8 cellular contexts compared by ENCODE assay signal in the genomic region with DNA sequence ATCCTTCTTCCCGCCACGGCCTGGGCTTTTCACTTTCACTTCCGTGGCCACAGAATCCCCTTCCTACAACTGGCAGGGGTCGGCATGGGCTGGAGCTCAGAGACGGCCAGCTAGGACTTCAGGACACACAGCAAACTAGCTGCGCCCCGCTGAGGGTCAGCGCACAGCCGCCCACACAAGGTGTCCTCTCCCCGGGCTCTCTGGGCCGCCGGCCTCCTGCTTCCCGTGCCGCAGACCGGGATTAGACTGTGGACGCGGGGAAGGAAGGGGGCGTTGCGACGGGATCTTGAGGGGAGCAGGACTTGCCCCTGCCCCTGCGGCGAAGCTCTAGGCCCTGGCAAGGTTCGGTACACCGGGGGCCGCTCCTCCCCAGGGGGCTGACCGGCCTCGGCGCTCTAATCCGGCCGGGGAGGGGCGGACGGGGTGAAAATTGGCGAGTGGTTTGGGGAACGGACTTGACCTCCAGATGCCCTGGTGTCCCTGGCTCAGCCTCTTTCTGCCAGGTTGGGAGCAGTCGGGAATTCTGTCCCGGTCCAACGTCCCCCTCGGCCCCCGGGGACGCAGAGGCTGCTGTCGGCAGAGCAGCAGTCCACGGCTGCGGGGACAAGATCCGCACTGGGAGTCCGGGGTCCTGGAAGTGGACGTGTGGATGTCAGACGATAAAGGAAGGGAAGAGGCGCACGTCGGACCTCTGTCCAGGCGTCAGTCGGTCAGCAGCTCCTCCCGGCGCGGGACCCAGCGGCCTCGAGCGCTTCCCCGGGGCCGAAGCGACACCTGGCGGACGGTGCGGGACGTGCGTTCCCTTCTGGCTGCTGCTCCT. TPM values are rescaled to one million over a fixed set of nuclear protein-coding genes. Genes with fewer than 3 reads are reported as not detected.
A peak's percentile ranks its signal among the peaks of the same experiment; 100 is the strongest.
DNase-seq lines count a peak whose midpoint lies in the region; ATAC-seq and TF ChIP-seq lines count a peak whose summit lies in the region.

No MANE protein-coding gene starts in this region.

- peak; percentile 73 for ATAC-seq in CD4-positive, CD25-positive, alpha-beta regulatory T cell (ENCODE audit: low read depth in 2 of 2)
- peak; percentile 69 for ATAC-seq in GM21723 (IDR thresholded peaks at IDR 0.05; ENCODE audit: unreplicated experiment)
- no peak for ATAC-seq in central memory CD8-positive, alpha-beta T cell (replicated peaks; ENCODE audit: extremely low read depth, poor library complexity, severe bottlenecking)
- ATAC-seq in HG03378 (IDR thresholded peaks at IDR 0.05; ENCODE audit: unreplicated experiment) = no peak

- H3K27me3 Mint-ChIP-seq in CD4-positive, CD25-positive, alpha-beta regulatory T cell = peaks cover 64% of the 10 kb centered on the region
- H3K27me3 Mint-ChIP-seq in central memory CD8-positive, alpha-beta T cell = peaks cover 72% of the 10 kb centered on the region

- H3K9me3 ChIP-seq in CD4-positive, CD25-positive, alpha-beta regulatory T cell (ENCODE audit: control insufficient read depth in 2 of 2, low read length in 2 of 2) = no peaks in the 10 kb centered on the region

- H3K27me3 ChIP-seq in CD4-positive, CD25-positive, alpha-beta regulatory T cell (ENCODE audit: control insufficient read depth, insufficient read depth, low read length) = peaks cover 44% of the 10 kb centered on the region
- peaks cover 77% of the 10 kb centered on the region for H3K27me3 ChIP-seq in kidney epithelial cell (ENCODE audit: control insufficient read depth, insufficient read depth, low read length)

- TF ChIP-seq CTCF in kidney epithelial cell (IDR thresholded peaks at IDR 0.05; ENCODE audit: insufficient read depth, low read length, poor library complexity, severe bottlenecking) = peak; percentile 84

- peak; percentile 63 to 70 (median 64) for DNase-seq in CD4-positive, CD25-positive, alpha-beta regulatory T cell
- DNase-seq in NCI-H1694 treated with DMSO at 0.1 percent for 48 hours (lab: John Stamatoyannopoulos, UW) (peak; percentile 57), kidney epithelial cell (ENCODE audit: low read depth) (no peak)
- DNase-seq in activated CD4-positive, alpha-beta T cell treated with anti-CD3 and anti-CD28 coated beads for 1 hour = peak; percentile 67
- peak; percentile 56 to 72 for DNase-seq in central memory CD8-positive, alpha-beta T cell (ENCODE audit: low spot score in 2 of 2)
- DNase-seq in stimulated activated CD4-positive, alpha-beta T cell treated with anti-CD3 and anti-CD28 coated beads, Interleukin-15, amount 100 ng/mL, for 1 hour (ENCODE audit: low read depth in 1 of 2, low spot score in 1 of 2) = peak; percentile 64 to 75

- H3K4me1 Mint-ChIP-seq in CD4-positive, CD25-positive, alpha-beta regulatory T cell = peaks cover 0 to 38% (median 16%) of the 10 kb centered on the region in 4 donors
- H3K4me1 Mint-ChIP-seq in central memory CD8-positive, alpha-beta T cell = peaks cover 28% of the 10 kb centered on the region

- no peaks in the 10 kb centered on the region for H3K36me3 Mint-ChIP-seq in CD4-positive, CD25-positive, alpha-beta regulatory T cell
- peaks cover 4% of the 10 kb centered on the region for H3K36me3 Mint-ChIP-seq in central memory CD8-positive, alpha-beta T cell (ENCODE audit: insufficient read depth)

- no peak overlapping the region for H3K27ac Mint-ChIP-seq in CD4-positive, CD25-positive, alpha-beta regulatory T cell
- no peak overlapping the region for H3K27ac Mint-ChIP-seq in central memory CD8-positive, alpha-beta T cell (ENCODE audit: low read depth)

- H3K27ac ChIP-seq in CD4-positive, CD25-positive, alpha-beta regulatory T cell (ENCODE audit: insufficient read depth, low read length, poor library complexity, severe bottlenecking) = no peak overlapping the region

- H3K4me1 ChIP-seq in CD4-positive, CD25-positive, alpha-beta regulatory T cell (ENCODE audit: control insufficient read depth, insufficient read depth, low read length, poor library complexity, severe bottlenecking) = peaks cover 27% of the 10 kb centered on the region

- no peaks in the 10 kb centered on the region for H3K36me3 ChIP-seq in CD4-positive, CD25-positive, alpha-beta regulatory T cell (ENCODE audit: control insufficient read depth, insufficient read depth, low read length)
- no peaks in the 10 kb centered on the region for H3K36me3 ChIP-seq in kidney epithelial cell (ENCODE audit: control insufficient read depth, insufficient read depth, low read length)

- H3K4me3 Mint-ChIP-seq in CD4-positive, CD25-positive, alpha-beta regulatory T cell = peak overlapping the region; percentile 68 to 82 (median 74)
- peak overlapping the region; percentile 80 for H3K4me3 Mint-ChIP-seq in central memory CD8-positive, alpha-beta T cell

- peak overlapping the region; percentile 44 for H3K4me3 ChIP-seq in CD4-positive, CD25-positive, alpha-beta regulatory T cell (ENCODE audit: low read depth, low read length)
- no peak overlapping the region for H3K4me3 ChIP-seq in kidney epithelial cell (ENCODE audit: low read depth, low read length)

- H3K9me3 Mint-ChIP-seq in CD4-positive, CD25-positive, alpha-beta regulatory T cell = peaks cover 0 to 6% (median 0%) of the 10 kb centered on the region in 7 donors
- H3K9me3 Mint-ChIP-seq in central memory CD8-positive, alpha-beta T cell = no peaks in the 10 kb centered on the region

RNA-seq across cellular contexts. Expression of a gene that starts 1.8 kb away (rescaled TPM):
- not detected for total RNA-seq in CD4-positive, CD25-positive, alpha-beta regulatory T cell
- polyA plus RNA-seq in CD4-positive, CD25-positive, alpha-beta regulatory T cell = not detected
- total RNA-seq in kidney epithelial cell = 0.27 and 1.1 TPM in 2 replicates

RNA-seq across cellular contexts. Expression of a gene that starts 20.6 kb away (rescaled TPM):
- total RNA-seq in CD4-positive, CD25-positive, alpha-beta regulatory T cell = 6.7 TPM
- polyA plus RNA-seq in CD4-positive, CD25-positive, alpha-beta regulatory T cell = 10 to 100 TPM; 63.4 to 80.0 (median 68.5) TPM
- 31.5 and 34.0 TPM in 2 replicates for total RNA-seq in kidney epithelial cell

RNA-seq across cellular contexts. Expression of a gene that starts 29.0 kb away (rescaled TPM):
- 80.4 TPM for total RNA-seq in CD4-positive, CD25-positive, alpha-beta regulatory T cell
- 100 to 1,000 TPM; 152 to 202 (median 171) TPM for polyA plus RNA-seq in CD4-positive, CD25-positive, alpha-beta regulatory T cell
- total RNA-seq in kidney epithelial cell = 92.7 and 128 TPM in 2 replicates

RNA-seq across cellular contexts. Expression of a gene that starts 37.6 kb away (rescaled TPM):
- not detected for total RNA-seq in CD4-positive, CD25-positive, alpha-beta regulatory T cell
- not detected for polyA plus RNA-seq in CD4-positive, CD25-positive, alpha-beta regulatory T cell
- total RNA-seq in kidney epithelial cell = 0.48 and 1.0 TPM in 2 replicates

RNA-seq across cellular contexts. Expression of a gene that starts 46.3 kb away (rescaled TPM):
- 34.1 TPM for total RNA-seq in CD4-positive, CD25-positive, alpha-beta regulatory T cell
- 100 to 1,000 TPM; 107 to 130 (median 119) TPM for polyA plus RNA-seq in CD4-positive, CD25-positive, alpha-beta regulatory T cell
- total RNA-seq in kidney epithelial cell = 121 and 129 TPM in 2 replicates

Comparison
In these comparisons a context has a peak if more than half of its experiments do, and no peak if none do; other contexts are left out.
1. ATAC-seq: peak in CD4-positive, CD25-positive, alpha-beta regulatory T cell (2 of 2) and GM21723 (single experiment); none in central memory CD8-positive, alpha-beta T cell (single experiment) and HG03378 (single experiment).